1 cellular context compared by ENCODE assay signal in the genomic region with DNA sequence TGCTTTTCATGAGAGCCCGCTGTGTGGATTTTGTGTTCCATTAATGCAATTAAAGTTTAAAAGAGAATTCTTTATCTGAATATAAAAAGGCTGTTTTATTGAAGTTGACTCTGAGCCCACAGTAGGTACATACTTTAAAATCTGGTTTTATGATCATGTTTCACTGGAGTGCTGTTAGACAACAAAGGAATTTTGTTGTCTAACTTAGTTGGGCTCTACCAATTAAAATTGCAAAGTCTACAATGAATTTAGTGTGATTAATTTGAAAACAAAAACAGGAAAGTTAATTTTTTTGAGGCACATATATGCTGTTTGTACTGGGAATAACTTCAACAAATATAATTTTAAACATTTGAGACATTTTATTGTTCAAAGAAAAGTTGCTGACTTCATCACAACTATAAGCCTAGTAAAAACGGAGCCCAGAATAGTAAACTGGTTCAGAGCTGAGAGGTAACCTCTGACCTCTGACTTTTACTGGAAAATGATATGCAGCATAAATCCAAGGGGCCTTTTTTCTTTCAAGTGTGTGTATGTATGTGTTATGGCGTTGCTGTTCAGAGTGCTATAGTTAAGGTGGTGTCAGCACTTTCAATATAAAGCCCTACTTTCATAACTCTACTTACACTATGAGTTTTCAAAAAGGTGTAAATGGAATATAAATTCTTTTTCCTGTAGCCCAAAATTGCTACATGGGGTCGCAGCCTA.
A peak's percentile ranks its signal among the peaks of the same experiment; 100 is the strongest.
TF ChIP-seq lines count a peak whose summit lies in the region.

No MANE protein-coding gene starts in this region.

TF ChIP-seq in HEK293, 187 proteins besides CTCF, POLR2A, EP300 and RAD21 (continued from another document):
- TF ChIP-seq, protein P1, sequence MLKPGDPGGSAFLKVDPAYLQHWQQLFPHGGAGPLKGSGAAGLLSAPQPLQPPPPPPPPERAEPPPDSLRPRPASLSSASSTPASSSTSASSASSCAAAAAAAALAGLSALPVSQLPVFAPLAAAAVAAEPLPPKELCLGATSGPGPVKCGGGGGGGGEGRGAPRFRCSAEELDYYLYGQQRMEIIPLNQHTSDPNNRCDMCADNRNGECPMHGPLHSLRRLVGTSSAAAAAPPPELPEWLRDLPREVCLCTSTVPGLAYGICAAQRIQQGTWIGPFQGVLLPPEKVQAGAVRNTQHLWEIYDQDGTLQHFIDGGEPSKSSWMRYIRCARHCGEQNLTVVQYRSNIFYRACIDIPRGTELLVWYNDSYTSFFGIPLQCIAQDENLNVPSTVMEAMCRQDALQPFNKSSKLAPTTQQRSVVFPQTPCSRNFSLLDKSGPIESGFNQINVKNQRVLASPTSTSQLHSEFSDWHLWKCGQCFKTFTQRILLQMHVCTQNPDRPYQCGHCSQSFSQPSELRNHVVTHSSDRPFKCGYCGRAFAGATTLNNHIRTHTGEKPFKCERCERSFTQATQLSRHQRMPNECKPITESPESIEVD (tag by site-specific recombination; IDR thresholded peaks at IDR 0.05): peak; percentile 74
- peak; percentile 50 for TF ChIP-seq FEZF1 (tag by site-specific recombination; IDR thresholded peaks at IDR 0.05)
- no peak for TF ChIP-seq ZNF670 (tag by site-specific recombination; IDR thresholded peaks at IDR 0.05; ENCODE audit: low read depth)
